In the genomic region with DNA sequence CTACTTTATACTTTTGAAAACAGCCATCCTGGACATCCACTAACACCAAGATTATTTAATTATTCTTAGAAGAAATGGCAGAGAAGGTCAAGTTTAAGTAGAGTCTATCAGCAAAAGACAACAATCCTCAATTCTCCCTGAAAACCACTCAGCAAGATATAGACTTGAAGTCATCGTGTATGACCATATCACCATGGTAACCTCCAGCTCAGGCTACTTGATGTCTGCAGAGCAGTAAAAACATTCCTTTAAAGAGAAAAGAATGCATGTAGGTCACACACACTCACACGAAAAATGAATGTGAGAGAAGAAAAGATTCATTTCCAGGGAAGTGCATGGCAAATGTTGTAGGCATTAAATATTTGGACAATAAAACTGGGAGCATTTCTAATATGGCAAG, we compare ENCODE assay signal across 19 cellular contexts. TPM values are rescaled to one million over a fixed set of nuclear protein-coding genes. Genes with fewer than 3 reads are reported as not detected.
A peak's percentile ranks its signal among the peaks of the same experiment; 100 is the strongest.
DNase-seq lines count a peak whose midpoint lies in the region; ATAC-seq and TF ChIP-seq lines count a peak whose summit lies in the region.
"Had no signal": no experiment of that assay in that cellular context is flagged by ENCODE, and none has a peak within 500 bp of the region (broad histone marks: within the 10 kb centered on the region; RNA-seq: fewer than 3 reads in every experiment).

No MANE protein-coding gene starts in this region.

- TF ChIP-seq CTCF in fibroblast of the aortic adventitia (IDR thresholded peaks at IDR 0.05; ENCODE audit: insufficient read depth, low read length): no peak
- no peak for TF ChIP-seq CTCF in nephron progenitor cell (IDR thresholded peaks at IDR 0.05)
- no peak for TF ChIP-seq CTCF in coronary artery (IDR thresholded peaks at IDR 0.05)

- DNase-seq in HCEC 1CT (peak; percentile 62), RKO (ENCODE audit: low spot score) (peak; percentile 3), fibroblast of the aortic adventitia (ENCODE audit: low read depth) (peak; percentile 10), nephron progenitor cell (peak; percentile 5), SKM-1 treated with dmso at 0.1 percent for 144 hours (lab: John Stamatoyannopoulos, UW; ENCODE audit: unreplicated experiment) (no peak), ureter (ENCODE audit: low spot score) (no peak), coronary artery (ENCODE audit: low spot score) (no peak)
- DNase-seq: activated CD4-positive, alpha-beta memory T cell treated with anti-CD3 and anti-CD28 coated beads for 36 hours; DND-41; esophagus squamous epithelium; midbrain; NCI-H446; small intestine; stimulated activated naive CD4-positive, alpha-beta T cell had no signal

- no peaks in the 10 kb centered on the region for H3K9me3 Mint-ChIP-seq in nephron progenitor cell
- H3K9me3 Mint-ChIP-seq: activated CD4-positive, alpha-beta memory T cell treated with anti-CD3 and anti-CD28 coated beads for 36 hours; activated T-helper 1 cell treated with anti-CD3 and anti-CD28 coated beads, Interleukin-12 subunit alpha, Interleukin-12 subunit beta, Interleukin-2, Interleukin-4 antibody, amounts not matched to agents 30 ng/mL and 10 ng/mL and 1 ng/mL, durations not matched to agents 14 hours and 24 hours and 36 hours had no signal

- ATAC-seq in GM18909 (IDR thresholded peaks at IDR 0.05; ENCODE audit: poor library complexity, unreplicated experiment): no peak
- ATAC-seq: HCT116 had no signal

- no peak overlapping the region for H3K4me3 Mint-ChIP-seq in nephron progenitor cell
- H3K4me3 Mint-ChIP-seq: activated CD4-positive, alpha-beta memory T cell treated with anti-CD3 and anti-CD28 coated beads for 36 hours; activated T-helper 1 cell treated with anti-CD3 and anti-CD28 coated beads, Interleukin-12 subunit alpha, Interleukin-12 subunit beta, Interleukin-2, Interleukin-4 antibody, amounts not matched to agents 30 ng/mL and 10 ng/mL and 1 ng/mL, durations not matched to agents 14 hours and 24 hours and 36 hours had no signal

- no peaks in the 10 kb centered on the region for H3K36me3 Mint-ChIP-seq in nephron progenitor cell (ENCODE audit: low read depth)
- H3K36me3 Mint-ChIP-seq: activated CD4-positive, alpha-beta memory T cell treated with anti-CD3 and anti-CD28 coated beads for 36 hours had no signal

- H3K27ac ChIP-seq in coronary artery: no peak overlapping the region
- H3K27ac ChIP-seq: BLaER1, esophagus squamous epithelium, SJSA1 had no signal

- peaks cover 11% of the 10 kb centered on the region for H3K4me1 Mint-ChIP-seq in nephron progenitor cell

- no peaks in the 10 kb centered on the region for H3K27me3 Mint-ChIP-seq in nephron progenitor cell (ENCODE audit: low read depth, poor library complexity)

- H3K4me3 ChIP-seq in fibroblast of the aortic adventitia (ENCODE audit: low read depth, low read length) (no peak overlapping the region), coronary artery (no peak overlapping the region)
- H3K4me3 ChIP-seq: BLaER1, esophagus squamous epithelium, SJSA1 had no signal

- H3K27ac Mint-ChIP-seq in nephron progenitor cell: no peak overlapping the region
- H3K27ac Mint-ChIP-seq: activated CD4-positive, alpha-beta memory T cell treated with anti-CD3 and anti-CD28 coated beads for 36 hours; activated T-helper 1 cell treated with anti-CD3 and anti-CD28 coated beads, Interleukin-12 subunit alpha, Interleukin-12 subunit beta, Interleukin-2, Interleukin-4 antibody, amounts not matched to agents 30 ng/mL and 10 ng/mL and 1 ng/mL, durations not matched to agents 14 hours and 24 hours and 36 hours had no signal

RNA-seq across cellular contexts. Expression of a gene that starts 58.6 kb away (rescaled TPM):
- total RNA-seq in fibroblast of the aortic adventitia (ENCODE audit: low replicate concordance) (17.3 and 57.1 TPM in 2 replicates), ureter (33.5 TPM)

RNA-seq across cellular contexts. Expression of a gene that starts 58.7 kb away (rescaled TPM):
- total RNA-seq in fibroblast of the aortic adventitia (ENCODE audit: low replicate concordance): 13.6 and 27.7 TPM in 2 replicates
- 17.5 TPM for total RNA-seq in ureter

Comparison
In these comparisons a context has a peak if more than half of its experiments do, and no peak if none do; other contexts are left out.
1. DNase-seq: peak in HCEC 1CT (single experiment), RKO (single experiment), fibroblast of the aortic adventitia (single experiment) and nephron progenitor cell (single experiment); none in SKM-1 treated with dmso at 0.1 percent for 144 hours (single experiment), ureter (single experiment) and coronary artery (single experiment).